ENCODE assay signal across 23 cellular contexts in the genomic region with DNA sequence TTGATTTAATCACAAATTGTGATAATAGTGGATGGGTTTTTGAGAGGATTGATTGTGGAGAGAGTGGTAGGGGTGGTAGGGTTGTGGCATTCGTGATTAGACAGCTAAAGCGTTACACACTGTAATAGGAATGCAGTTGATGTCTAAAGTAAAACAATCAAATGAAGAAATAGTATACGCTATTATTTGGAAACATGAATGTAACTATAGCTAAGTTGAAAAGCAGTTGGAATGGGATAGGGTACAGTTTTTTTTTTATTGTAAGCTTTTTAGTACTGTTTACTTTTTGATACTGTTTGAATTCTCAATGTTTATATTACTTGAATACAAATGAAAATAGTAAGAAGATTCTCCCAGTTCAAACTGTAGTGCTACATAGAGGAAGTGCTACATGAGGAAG. TPM values are rescaled to one million over a fixed set of nuclear protein-coding genes. Genes with fewer than 3 reads are reported as not detected.
"Had no signal": no experiment of that assay in that cellular context is flagged by ENCODE, and none has a peak within 500 bp of the region (broad histone marks: within the 10 kb centered on the region; RNA-seq: fewer than 3 reads in every experiment).

No MANE protein-coding gene starts in this region.

- H3K27ac ChIP-seq: KMS-11, RWPE1 had no signal

- H3K4me3 ChIP-seq: K562 had no signal

- H3K4me2 ChIP-seq: KMS-11 had no signal

- H3K4me1 Mint-ChIP-seq: IgD-negative memory B cell had no signal

- H3K36me3 Mint-ChIP-seq: IgD-negative memory B cell had no signal

- H3K27me3 Mint-ChIP-seq: IgD-negative memory B cell had no signal

- DNase-seq: Kasumi-1, MM.1S, NCI-H1092 treated with DMSO at 0.1 percent for 48 hours, NCI-H1436, NCI-H187, NCI-H2029, NCI-H2081 treated with DMSO at 0.1 percent for 48 hours, NCI-H2171, NCI-H226, NCI-H446, NCI-H510A, NCI-H524 treated with DMSO at 0.1 percent for 48 hours, NCI-H69, NCI-H774, PC-3, SHP77 had no signal

- ATAC-seq: K562, Panc1, PC-3, SK-N-SH treated with all-trans-retinoic acid at 6 μM for 48 hours had no signal

- H3K9ac ChIP-seq: KMS-11 had no signal

- H3K27ac Mint-ChIP-seq: IgD-negative memory B cell had no signal

- H3K4me3 Mint-ChIP-seq: IgD-negative memory B cell had no signal

RNA-seq across cellular contexts. Expression of a gene that starts 51.8 kb away (rescaled TPM):
- total RNA-seq: K562, M059J had no signal
- polyA plus RNA-seq: IgD-negative memory B cell, K562 had no signal
